In genomic region chr3:71690222-71690821, GRCh38 we compare ENCODE assay signal across 11 cellular contexts. TPM values are rescaled to one million over a fixed set of nuclear protein-coding genes. Genes with fewer than 3 reads are reported as not detected.
DNase-seq lines count a peak whose midpoint lies in the region; ATAC-seq and TF ChIP-seq lines count a peak whose summit lies in the region.
"Had no signal": no experiment of that assay in that cellular context is flagged by ENCODE, and none has a peak within 500 bp of the region (broad histone marks: within the 10 kb centered on the region; RNA-seq: fewer than 3 reads in every experiment).

No MANE protein-coding gene starts in this region.

- no peaks in the 10 kb centered on the region for H3K79me2 ChIP-seq in GM23338 (replicated peaks; ENCODE audit: insufficient read depth)

- H3K4me2 ChIP-seq in GM23338 = peak overlapping the region; percentile 66

- peak overlapping the region; percentile 73 for H3K9ac ChIP-seq in adipocyte (ENCODE audit: low read length)

- no peak overlapping the region for H2AFZ ChIP-seq in GM23338

- H3K9me3 ChIP-seq in adipocyte (ENCODE audit: control insufficient read depth, low read length) (no peaks in the 10 kb centered on the region), heart right ventricle (no peaks in the 10 kb centered on the region)
- H3K9me3 ChIP-seq: SJCRH30 had no signal

- H3K27ac ChIP-seq in GM23338 (ENCODE audit: low read depth) (peak overlapping the region; percentile 76), heart right ventricle (peak overlapping the region in 1 of 10 donors; percentile 28)
- H3K27ac ChIP-seq: dorsolateral prefrontal cortex, SJCRH30 had no signal

- H3K9me3 Mint-ChIP-seq in GM23338 = no peaks in the 10 kb centered on the region
- H3K9me3 Mint-ChIP-seq in activated CD8-positive, alpha-beta memory T cell treated with anti-CD3 and anti-CD28 coated beads, Interleukin-2, amount 10 ng/mL, durations not matched to agents 7 days and 5 days (ENCODE audit: low read depth) = no peaks in the 10 kb centered on the region

- H3K4me1 ChIP-seq in GM23338 (ENCODE audit: insufficient read depth) (peaks cover 43% of the 10 kb centered on the region), adipocyte (ENCODE audit: control insufficient read depth, insufficient read depth, low read length) (peaks cover 54% of the 10 kb centered on the region), heart right ventricle (peaks cover 0 to 37% (median 17%) of the 10 kb centered on the region in 9 donors)
- H3K4me1 ChIP-seq: SJCRH30 had no signal

- H3K4me3 ChIP-seq in GM23338 = peak overlapping the region; percentile 8; the same call in 1 of the 2 replicates
- H3K4me3 ChIP-seq in adipocyte (ENCODE audit: low read length) = peak overlapping the region; percentile 62
- no peak overlapping the region for H3K4me3 ChIP-seq in heart right ventricle
- no peak overlapping the region for H3K4me3 ChIP-seq in skeletal muscle cell (ENCODE audit: low read depth, low read length)
- H3K4me3 ChIP-seq: SJCRH30 had no signal

- no peaks in the 10 kb centered on the region for H3K27me3 Mint-ChIP-seq in GM23338 (ENCODE audit: insufficient read depth, low read depth, poor library complexity)
- no peaks in the 10 kb centered on the region for H3K27me3 Mint-ChIP-seq in activated CD8-positive, alpha-beta memory T cell treated with anti-CD3 and anti-CD28 coated beads, Interleukin-2, amount 10 ng/mL, durations not matched to agents 7 days and 5 days

- H3K4me3 Mint-ChIP-seq in GM23338 = peak overlapping the region; percentile 4; the same call in 1 of the 3 replicates
- H3K4me3 Mint-ChIP-seq in activated CD8-positive, alpha-beta memory T cell treated with anti-CD3 and anti-CD28 coated beads, Interleukin-2, amount 10 ng/mL, durations not matched to agents 7 days and 5 days = no peak overlapping the region

- H3K36me3 Mint-ChIP-seq in GM23338 (ENCODE audit: low read depth) = peaks cover 6% of the 10 kb centered on the region; the same call in 2 of the 3 replicates
- H3K36me3 Mint-ChIP-seq in activated CD8-positive, alpha-beta memory T cell treated with anti-CD3 and anti-CD28 coated beads, Interleukin-2, amount 10 ng/mL, durations not matched to agents 7 days and 5 days = peaks cover 36% of the 10 kb centered on the region

- TF ChIP-seq CTCF in GM23338 (conservative IDR thresholded peaks at IDR 0.05; ENCODE audit: low read depth in 2 of 2) (no peak), heart right ventricle (IDR thresholded peaks at IDR 0.05) (no peak)

- 25 to 26% methylated on average over 4 of the region's 4 CpGs for WGBS in heart right ventricle, 2 donors

- H3K4me1 Mint-ChIP-seq in GM23338 = peaks cover 53% of the 10 kb centered on the region
- H3K4me1 Mint-ChIP-seq in activated CD8-positive, alpha-beta memory T cell treated with anti-CD3 and anti-CD28 coated beads, Interleukin-2, amount 10 ng/mL, durations not matched to agents 7 days and 5 days = peaks cover 23% of the 10 kb centered on the region

- peak; percentile 80 for ATAC-seq in GM23338
- ATAC-seq in heart right ventricle = peak in 7 of 8 donors; percentile 24 to 63 (median 42)
- no peak for ATAC-seq in activated CD8-positive, alpha-beta memory T cell treated with anti-CD3 and anti-CD28 coated beads, Interleukin-2, amount 10 ng/mL, durations not matched to agents 7 days and 5 days

- H3K27me3 ChIP-seq in GM23338 (ENCODE audit: insufficient read depth) (no peaks in the 10 kb centered on the region), adipocyte (replicated peaks; ENCODE audit: control insufficient read depth, insufficient read depth, low read length) (no peaks in the 10 kb centered on the region), heart right ventricle (no peaks in the 10 kb centered on the region)
- H3K27me3 ChIP-seq: dorsolateral prefrontal cortex, SJCRH30 had no signal

- no peaks in the 10 kb centered on the region for H3F3A ChIP-seq in GM23338 (replicated peaks; ENCODE audit: low read depth)

- H3K36me3 ChIP-seq in GM23338 (ENCODE audit: insufficient read depth) (no peaks in the 10 kb centered on the region), adipocyte (ENCODE audit: control insufficient read depth, insufficient read depth, low read length, severe bottlenecking) (no peaks in the 10 kb centered on the region), heart right ventricle (peaks cover 0 to 68% (median 0%) of the 10 kb centered on the region in 9 donors)
- H3K36me3 ChIP-seq: SJCRH30 had no signal

- H3K9me2 ChIP-seq in GM23338 (ENCODE audit: insufficient read depth) = no peaks in the 10 kb centered on the region

- no peaks in the 10 kb centered on the region for H4K20me1 ChIP-seq in GM23338 (replicated peaks; ENCODE audit: insufficient read depth)

- CTCF ChIA-PET in activated CD8-positive, alpha-beta memory T cell treated with anti-CD3 and anti-CD28 coated beads, Interleukin-2, amount 10 ng/mL, durations not matched to agents 7 days and 5 days (lab: Charles Lee) = no interaction called here

- DNase-seq in GM23338 (ENCODE audit: low spot score) (peak; percentile 63), adipocyte (ENCODE audit: low read depth) (peak; percentile 71), heart right ventricle (no peak), skeletal muscle cell (ENCODE audit: low read depth) (peak; percentile 82), GM19240 (ENCODE audit: insufficient read length, low spot score) (no peak), GOT3 (lab: John Stamatoyannopoulos, UW) (no peak), C1 segment of cervical spinal cord (lab: John Stamatoyannopoulos, UW) (no peak)
- DNase-seq in activated CD8-positive, alpha-beta memory T cell treated with anti-CD3 and anti-CD28 coated beads, Interleukin-2, amount 10 ng/mL, durations not matched to agents 7 days and 5 days = no peak
- DNase-seq: dorsolateral prefrontal cortex, NCI-H1930, SJCRH30 had no signal

- intact Hi-C loops in heart right ventricle (cut with DNase I) = no loop called here

- H3K27ac Mint-ChIP-seq in GM23338 = peak overlapping the region; percentile 37
- no peak overlapping the region for H3K27ac Mint-ChIP-seq in activated CD8-positive, alpha-beta memory T cell treated with anti-CD3 and anti-CD28 coated beads, Interleukin-2, amount 10 ng/mL, durations not matched to agents 7 days and 5 days

TF ChIP-seq in GM23338, 12 proteins besides CTCF, POLR2A, EP300 and RAD21:
- TF ChIP-seq STAT1 (IDR thresholded peaks at IDR 0.05; ENCODE audit: unreplicated experiment) (no peak), NANOG (IDR thresholded peaks at IDR 0.05; ENCODE audit: borderline replicate concordance) (no peak), JUNB (IDR thresholded peaks at IDR 0.05; ENCODE audit: unreplicated experiment) (no peak), REST (IDR thresholded peaks at IDR 0.05; ENCODE audit: unreplicated experiment) (no peak)
TF ChIP-seq in GM23338: peak in this region for 0.

RNA-seq across cellular contexts. Expression of gene EIF4E3, which starts 34.9 kb away (rescaled TPM):
- total RNA-seq in GM23338 (2014; rRNA removed; shearing (Covaris generic)) = 9.7 and 14.4 TPM in 2 replicates
- polyA plus RNA-seq in GM23338 (2016; fragmentation: Nextera tagmentation; extraction: Ambion mirVana) = 5.8 and 6.0 TPM in 2 replicates
- total RNA-seq in heart right ventricle = 10 to 100 TPM; 44.8 to 58.1 (median 53.0) TPM
- polyA plus RNA-seq in heart right ventricle = 10 to 100 TPM; 12.9 to 13.1 TPM
- 10 to 100 TPM; 56.5 to 61.9 TPM for total RNA-seq in activated CD8-positive, alpha-beta memory T cell treated with anti-CD3 and anti-CD28 coated beads, Interleukin-2, amount 10 ng/mL, durations not matched to agents 7 days and 5 days

Comparison
In these comparisons a context has a peak if more than half of its experiments do, and no peak if none do; other contexts are left out.
1. DNase-seq: peak in GM23338 (single experiment), adipocyte (single experiment) and skeletal muscle cell (single experiment); none in heart right ventricle (0 of 2), activated CD8-positive, alpha-beta memory T cell treated with anti-CD3 and anti-CD28 coated beads, Interleukin-2, amount 10 ng/mL, durations not matched to agents 7 days and 5 days (single experiment), GM19240 (single experiment), GOT3 (single experiment) and C1 segment of cervical spinal cord (0 of 14).
2. H3K4me3 ChIP-seq: peak in GM23338 (single experiment) and adipocyte (single experiment); none in heart right ventricle (0 of 10) and skeletal muscle cell (single experiment).